Comparison of ENCODE assay signal across 24 cellular contexts in genomic region chr16:83224642-83225041, GRCh38.
A peak's percentile ranks its signal among the peaks of the same experiment; 100 is the strongest.
DNase-seq lines count a peak whose midpoint lies in the region; ATAC-seq and TF ChIP-seq lines count a peak whose summit lies in the region.
"Had no signal": no experiment of that assay in that cellular context is flagged by ENCODE, and none has a peak within 500 bp of the region (broad histone marks: within the 10 kb centered on the region; RNA-seq: fewer than 3 reads in every experiment).

No MANE protein-coding gene starts in this region.

- H3K27ac ChIP-seq in left ventricle myocardium inferior (replicated peaks), result no peak overlapping the region
- H3K27ac ChIP-seq in right atrium auricular region, result peak overlapping the region; percentile 3 to 76
- H3K27ac ChIP-seq: BLaER1 had no signal

- intact Hi-C loops in Right ventricle myocardium superior (cut with DNase I), result no loop called here
- intact Hi-C loops in left ventricle myocardium inferior (cut with micrococcal nuclease), result no loop called here
- intact Hi-C loops in left cardiac atrium (cut with DNase I), result loop anchor here in 1 of 2 donors (10.0 kb wide), 1 partner anchor 130 kb away; no protein-coding TSS in a partner anchor

- H3K4me1 ChIP-seq in left ventricle myocardium inferior (peaks cover 17% of the 10 kb centered on the region), right atrium auricular region (peaks cover 0 to 9% of the 10 kb centered on the region in 2 donors)
- H3K4me1 ChIP-seq: BE2C, BLaER1 had no signal

- no peak for DNase-seq in Right ventricle myocardium superior
- no peak for DNase-seq in left ventricle myocardium inferior
- no peak for DNase-seq in left cardiac atrium
- no peak for DNase-seq in right atrium auricular region (ENCODE audit: low spot score)
- DNase-seq in HK-2 (ENCODE audit: unreplicated experiment), result no peak
- no peak for DNase-seq in activated gamma-delta T cell treated with Interleukin-2 at 50 U/mL for 16 hours
- no peak for DNase-seq in erythroblast (lab: John Stamatoyannopoulos, UW)
- DNase-seq: 8988T; ACHN; BE2C; C1 segment of cervical spinal cord; CD4-positive, alpha-beta memory T cell; CD4-positive, CD25-positive, alpha-beta regulatory T cell; CD8-positive, alpha-beta memory T cell; COR-L47; DMS 273 treated with DMSO at 0.1 percent for 48 hours; DMS153; DMS53; DMS79; DND-41; EL; GDM1 had no signal

- TF ChIP-seq CTCF in left ventricle myocardium inferior (IDR thresholded peaks at IDR 0.05; ENCODE audit: borderline replicate concordance) (no peak), right atrium auricular region (IDR thresholded peaks at IDR 0.05) (no peak)

- TF ChIP-seq POLR2A in erythroblast (IDR thresholded peaks at IDR 0.05; ENCODE audit: low read length), result no peak

- no peaks in the 10 kb centered on the region for H3K27me3 ChIP-seq in left ventricle myocardium inferior (ENCODE audit: low read depth)
- H3K27me3 ChIP-seq in right atrium auricular region, result no peaks in the 10 kb centered on the region
- H3K27me3 ChIP-seq: BE2C, BLaER1 had no signal

- H3K4me3 ChIP-seq in left ventricle myocardium inferior, result no peak overlapping the region
- no peak overlapping the region for H3K4me3 ChIP-seq in right atrium auricular region
- H3K4me3 ChIP-seq: BLaER1, GM12878 had no signal

- ATAC-seq in Right ventricle myocardium superior (ENCODE audit: poor library complexity), result peak; percentile 59
- peak; percentile 57 to 61 for ATAC-seq in left cardiac atrium
- ATAC-seq: GM12878 had no signal

- H3K9me3 ChIP-seq in left ventricle myocardium inferior (replicated peaks) (no peaks in the 10 kb centered on the region), right atrium auricular region (no peaks in the 10 kb centered on the region)
- H3K9me3 ChIP-seq: BE2C, BLaER1 had no signal

- no peaks in the 10 kb centered on the region for H3K36me3 ChIP-seq in left ventricle myocardium inferior
- no peaks in the 10 kb centered on the region for H3K36me3 ChIP-seq in right atrium auricular region
- H3K36me3 ChIP-seq: BE2C, BLaER1 had no signal
